ENCODE assay signal across 28 cellular contexts in the genomic region with DNA sequence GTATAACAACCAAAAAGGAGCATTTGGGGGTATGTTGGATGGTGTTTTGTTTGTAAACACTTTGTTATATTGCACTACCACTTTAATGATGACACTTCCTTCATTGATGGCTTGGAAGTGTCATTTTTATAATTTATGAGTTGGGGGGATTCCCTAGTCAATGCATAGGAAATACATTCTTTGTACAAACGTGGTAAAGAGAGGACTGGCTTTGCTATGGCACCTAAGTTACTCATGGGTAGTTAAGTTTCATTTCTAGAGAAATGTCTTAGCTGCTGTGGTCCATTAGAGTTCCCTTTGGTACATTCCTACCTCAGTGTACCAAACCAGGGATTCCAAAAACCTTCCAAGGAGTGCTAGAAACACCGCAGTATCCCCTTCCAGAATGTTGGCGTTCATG.
"Had no signal": no experiment of that assay in that cellular context is flagged by ENCODE, and none has a peak within 500 bp of the region (broad histone marks: within the 10 kb centered on the region; RNA-seq: fewer than 3 reads in every experiment).

No MANE protein-coding gene starts in this region.

- H3K4me3 ChIP-seq: pancreas, psoas muscle, right lobe of liver, sigmoid colon, stomach, thoracic aorta, thyroid gland, tibial nerve, upper lobe of left lung, vagina had no signal

- DNase-seq: naive thymus-derived CD8-positive, alpha-beta T cell; nephron progenitor cell; nucleus accumbens; pancreas; psoas muscle; right cardiac atrium; right lobe of liver; sigmoid colon; small intestine; stimulated activated CD4-positive, alpha-beta T cell treated with anti-CD3 and anti-CD28 coated beads, Interleukin-15, amount 100 ng/mL, for 24 hours; stimulated activated CD4-positive, alpha-beta T cell treated with anti-CD3 and anti-CD28 coated beads, Interleukin-2, amount 100 ng/mL, for 24 hours; stimulated activated CD4-positive, alpha-beta T cell treated with anti-CD3 and anti-CD28 coated beads, Interleukin-2, amount 100 ng/mL, for 48 hours; stimulated activated CD4-positive, alpha-beta T cell treated with anti-CD3 and anti-CD28 coated beads, Interleukin-4, amount 100 ng/mL, for 24 hours; stimulated activated naive B cell treated with anti-CD40 and anti-IgM and Interleukin-4, amounts not matched to agents 10 μg/mL and 1 μg/mL and 100 μg/mL, for 72 hours; stimulated activated naive CD4-positive, alpha-beta T cell treated with Interleukin-2 at 50 U/mL for 16 hours; stomach; thyroid gland; trophoblast cell; upper lobe of left lung had no signal

- H3K4me1 ChIP-seq: pancreas, psoas muscle, right lobe of liver had no signal

- FAIRE-seq: pancreas, small intestine, urothelium cell line had no signal

- H3K27ac ChIP-seq: neutrophil, pancreas, psoas muscle, right lobe of liver, sigmoid colon, stomach, thoracic aorta, thyroid gland, tibial nerve, upper lobe of left lung, vagina had no signal

- ATAC-seq: naive thymus-derived CD8-positive, alpha-beta T cell; pancreas; psoas muscle; right cardiac atrium; right lobe of liver; stimulated activated effector memory CD8-positive, alpha-beta T cell treated with anti-CD3 and anti-CD28 coated beads, Interleukin-12 subunit alpha, Interleukin-12 subunit beta, amount 100 ng/mL, for 72 hours; stimulated activated naive B cell treated with anti-CD40 and anti-IgM and Interleukin-4, amounts not matched to agents 10 μg/mL and 1 μg/mL and 100 μg/mL, for 72 hours had no signal

- H3K4me1 Mint-ChIP-seq: nephron progenitor cell; stimulated activated effector memory CD8-positive, alpha-beta T cell treated with anti-CD3 and anti-CD28 coated beads, Interleukin-12 subunit alpha, Interleukin-12 subunit beta, amount 100 ng/mL, for 72 hours; stimulated activated naive B cell treated with anti-CD40 and anti-IgM and Interleukin-4, amounts not matched to agents 10 μg/mL and 1 μg/mL and 100 μg/mL, for 72 hours had no signal

- H3K27ac Mint-ChIP-seq: natural killer cell treated with Interleukin-12 subunit alpha and Interleukin-12 subunit beta and Interleukin-15 and Interleukin-18, amount 100 ng/mL, for 72 hours; progenitor cell of endocrine pancreas; stimulated activated effector memory CD8-positive, alpha-beta T cell treated with anti-CD3 and anti-CD28 coated beads, Interleukin-12 subunit alpha, Interleukin-12 subunit beta, amount 100 ng/mL, for 72 hours; stimulated activated naive B cell treated with anti-CD40 and anti-IgM and Interleukin-4, amounts not matched to agents 10 μg/mL and 1 μg/mL and 100 μg/mL, for 72 hours had no signal

- H3K27me3 ChIP-seq: neutrophil, pancreas, right lobe of liver, sigmoid colon, stomach, thyroid gland, tibial nerve, upper lobe of left lung, vagina had no signal

- H3K4me3 Mint-ChIP-seq: naive thymus-derived CD8-positive, alpha-beta T cell; natural killer cell treated with Interleukin-12 subunit alpha and Interleukin-12 subunit beta and Interleukin-15 and Interleukin-18, amount 100 ng/mL, for 72 hours; nephron progenitor cell; neural crest cell; stimulated activated effector memory CD8-positive, alpha-beta T cell treated with anti-CD3 and anti-CD28 coated beads, Interleukin-12 subunit alpha, Interleukin-12 subunit beta, amount 100 ng/mL, for 72 hours; stimulated activated naive B cell treated with anti-CD40 and anti-IgM and Interleukin-4, amounts not matched to agents 10 μg/mL and 1 μg/mL and 100 μg/mL, for 72 hours had no signal

- H3K36me3 Mint-ChIP-seq: natural killer cell treated with Interleukin-12 subunit alpha and Interleukin-12 subunit beta and Interleukin-15 and Interleukin-18, amount 100 ng/mL, for 72 hours had no signal

- H3K9me3 ChIP-seq: neutrophil, pancreas, psoas muscle, right lobe of liver, sigmoid colon, stomach, thoracic aorta, thyroid gland, tibial nerve, upper lobe of left lung, vagina had no signal

- H3K27me3 Mint-ChIP-seq: naive thymus-derived CD8-positive, alpha-beta T cell; natural killer cell treated with Interleukin-12 subunit alpha and Interleukin-12 subunit beta and Interleukin-15 and Interleukin-18, amount 100 ng/mL, for 72 hours; progenitor cell of endocrine pancreas; stimulated activated naive B cell treated with anti-CD40 and anti-IgM and Interleukin-4, amounts not matched to agents 10 μg/mL and 1 μg/mL and 100 μg/mL, for 72 hours had no signal

- H3K9me3 Mint-ChIP-seq: naive thymus-derived CD8-positive, alpha-beta T cell; natural killer cell treated with Interleukin-12 subunit alpha and Interleukin-12 subunit beta and Interleukin-15 and Interleukin-18, amount 100 ng/mL, for 72 hours; nephron progenitor cell; neural crest cell; stimulated activated effector memory CD8-positive, alpha-beta T cell treated with anti-CD3 and anti-CD28 coated beads, Interleukin-12 subunit alpha, Interleukin-12 subunit beta, amount 100 ng/mL, for 72 hours; stimulated activated naive B cell treated with anti-CD40 and anti-IgM and Interleukin-4, amounts not matched to agents 10 μg/mL and 1 μg/mL and 100 μg/mL, for 72 hours had no signal
